25 cellular contexts compared by ENCODE assay signal in the genomic region with DNA sequence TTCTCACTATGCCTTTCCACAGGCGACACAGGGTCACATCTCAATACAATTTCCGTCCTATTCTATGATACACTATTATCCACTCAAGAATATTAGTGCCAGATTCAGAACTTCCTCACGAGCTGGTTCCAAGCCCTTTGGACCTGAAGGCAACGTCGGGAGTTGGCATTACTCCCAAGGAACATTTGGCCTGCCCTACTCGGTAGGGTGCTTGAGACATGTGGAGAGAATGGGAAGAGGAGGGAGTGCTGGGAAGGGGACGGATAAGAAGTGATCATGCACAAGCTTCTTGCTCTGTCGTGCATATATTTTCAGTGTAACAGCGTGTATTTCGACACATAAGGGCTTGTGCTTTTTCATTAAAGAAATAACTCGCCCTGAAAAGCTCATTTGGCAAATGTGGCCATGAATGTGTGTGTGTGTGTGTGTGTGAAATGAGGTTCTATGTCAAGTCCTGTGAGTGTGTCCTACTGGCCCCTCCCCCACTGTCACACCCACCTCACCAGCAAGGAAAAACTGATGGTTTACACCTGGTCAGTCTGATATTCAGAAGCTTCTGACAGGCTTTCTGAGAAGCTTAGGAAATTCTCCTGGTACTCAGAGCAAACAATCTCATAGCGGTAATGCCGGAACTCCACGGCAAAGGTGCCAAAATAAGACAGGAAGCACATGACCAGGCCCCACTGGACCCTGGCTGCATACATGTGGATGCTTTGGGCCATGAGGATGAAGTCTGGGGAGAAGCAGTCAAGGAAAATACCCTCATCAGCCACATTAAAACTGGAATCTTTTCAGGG.
"Had no signal": no experiment of that assay in that cellular context is flagged by ENCODE, and none has a peak within 500 bp of the region (broad histone marks: within the 10 kb centered on the region; RNA-seq: fewer than 3 reads in every experiment).

No MANE protein-coding gene starts in this region.

- ATAC-seq: activated CD8-positive, alpha-beta T cell treated with anti-CD3 and anti-CD28 coated beads for 36 hours; activated T-cell treated with anti-CD3 and anti-CD28 coated beads, Interleukin-2, amount 50 U/mL, for 4 hours; activated T-helper 17 cell treated with anti-CD3 and anti-CD28 coated beads, Interleukin-2, amount 50 U/mL, for 72 hours; effector memory CD8-positive, alpha-beta T cell; foreskin keratinocyte; naive thymus-derived CD4-positive, alpha-beta T cell; psoas muscle; T-cell had no signal

- H3K4me3 Mint-ChIP-seq: activated B cell treated with CpG ODN at 0.5 μM for 24 hours; activated CD8-positive, alpha-beta T cell treated with anti-CD3 and anti-CD28 coated beads for 36 hours; activated T-cell treated with anti-CD3 and anti-CD28 coated beads, Interleukin-2, amount 50 U/mL, for 4 hours; activated T-helper 17 cell treated with anti-CD3 and anti-CD28 coated beads, Interleukin-2, amount 50 U/mL, for 72 hours; effector memory CD8-positive, alpha-beta T cell; mesothelial cell of epicardium; naive thymus-derived CD4-positive, alpha-beta T cell; neural progenitor cell; T-cell had no signal

- H3K36me3 ChIP-seq: breast epithelium, neural progenitor cell, transverse colon had no signal

- H3K27me3 Mint-ChIP-seq: activated B cell treated with CpG ODN at 0.5 μM for 24 hours; activated CD8-positive, alpha-beta T cell treated with anti-CD3 and anti-CD28 coated beads for 36 hours; activated T-helper 17 cell treated with anti-CD3 and anti-CD28 coated beads, Interleukin-2, amount 50 U/mL, for 72 hours; effector memory CD8-positive, alpha-beta T cell; naive thymus-derived CD4-positive, alpha-beta T cell; T-cell had no signal

- H3K36me3 Mint-ChIP-seq: mesothelial cell of epicardium, neural progenitor cell had no signal

- H3K4me3 ChIP-seq: breast epithelium, hepatocyte, neural progenitor cell, psoas muscle, spleen, transverse colon had no signal

- H3K27ac ChIP-seq: breast epithelium, foreskin keratinocyte, hepatocyte, neural progenitor cell, parathyroid adenoma, psoas muscle, spleen, transverse colon had no signal

- H3K27me3 ChIP-seq: breast epithelium, foreskin keratinocyte, hepatocyte, neural progenitor cell, spleen, transverse colon had no signal

- H3K4me1 ChIP-seq: breast epithelium, parathyroid adenoma, psoas muscle, spleen, transverse colon had no signal

- H3K4me1 Mint-ChIP-seq: activated B cell treated with CpG ODN at 0.5 μM for 24 hours; activated T-helper 17 cell treated with anti-CD3 and anti-CD28 coated beads, Interleukin-2, amount 50 U/mL, for 72 hours; naive thymus-derived CD4-positive, alpha-beta T cell; neural progenitor cell; T-cell had no signal

- H3K27ac Mint-ChIP-seq: activated B cell treated with CpG ODN at 0.5 μM for 24 hours; activated CD8-positive, alpha-beta T cell treated with anti-CD3 and anti-CD28 coated beads for 36 hours; activated T-helper 17 cell treated with anti-CD3 and anti-CD28 coated beads, Interleukin-2, amount 50 U/mL, for 72 hours; effector memory CD8-positive, alpha-beta T cell; mesothelial cell of epicardium; naive thymus-derived CD4-positive, alpha-beta T cell; neural progenitor cell; T-cell had no signal

- DNase-seq: activated B cell treated with CpG ODN at 0.5 μM for 24 hours; activated CD4-positive, alpha-beta T cell treated with anti-CD3 and anti-CD28 coated beads, Interleukin-2, amount 50 U/mL, for 1 hour; activated CD8-positive, alpha-beta T cell treated with anti-CD3 and anti-CD28 coated beads for 36 hours; activated gamma-delta T cell treated with Interleukin-2 at 50 U/mL for 16 hours; activated naive CD4-positive, alpha-beta T cell treated with anti-CD3 and anti-CD28 coated beads, Interleukin-2, amount 50 U/mL, for 16 hours; activated T-cell treated with anti-CD3 and anti-CD28 coated beads, Interleukin-2, amount 50 U/mL, for 4 hours; amniotic stem cell; cerebellar nuclear complex; cortex of kidney; effector memory CD8-positive, alpha-beta T cell; foreskin keratinocyte; left cardiac atrium; naive thymus-derived CD4-positive, alpha-beta T cell; occipital lobe; psoas muscle; spleen; stimulated activated naive CD4-positive, alpha-beta T cell; T-cell; transverse colon had no signal

- H3K9me3 Mint-ChIP-seq: activated B cell treated with CpG ODN at 0.5 μM for 24 hours; activated CD8-positive, alpha-beta T cell treated with anti-CD3 and anti-CD28 coated beads for 36 hours; activated T-cell treated with anti-CD3 and anti-CD28 coated beads, Interleukin-2, amount 50 U/mL, for 4 hours; activated T-helper 17 cell treated with anti-CD3 and anti-CD28 coated beads, Interleukin-2, amount 50 U/mL, for 72 hours; effector memory CD8-positive, alpha-beta T cell; mesothelial cell of epicardium; naive thymus-derived CD4-positive, alpha-beta T cell; T-cell had no signal

- H3K9me3 ChIP-seq: breast epithelium, psoas muscle, spleen, transverse colon had no signal
